1 cellular context compared by ENCODE assay signal in the genomic region with DNA sequence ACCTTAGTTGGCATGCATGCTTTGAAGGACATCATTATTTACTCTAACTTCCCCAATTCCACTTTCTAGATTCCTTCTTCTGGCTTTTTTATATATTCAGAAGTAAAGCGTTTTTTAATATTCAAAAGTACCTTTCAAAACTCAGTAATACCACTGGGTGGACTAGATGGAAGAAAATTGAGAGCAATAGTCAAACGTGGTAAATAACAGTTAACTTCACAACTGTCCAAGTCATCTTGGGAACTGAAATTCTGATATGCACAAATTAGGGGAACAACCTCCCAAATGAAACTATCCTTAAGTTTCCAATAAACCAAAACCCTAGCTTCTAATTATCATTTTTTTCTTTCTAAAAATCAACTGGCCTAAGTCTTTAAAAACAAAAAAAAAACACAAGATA.
TF ChIP-seq lines count a peak whose summit lies in the region.

No MANE protein-coding gene starts in this region.

TF ChIP-seq in IMR-90, 13 proteins besides CTCF, POLR2A, EP300 and RAD21 (continued from another document):
- TF ChIP-seq RFX5 (IDR thresholded peaks at IDR 0.05; ENCODE audit: low read depth, low read length), result no peak
TF ChIP-seq in IMR-90: peak in this region for 0.
